7 cellular contexts compared by ENCODE assay signal in genomic region chr17:56678249-56679144, GRCh38.
A peak's percentile ranks its signal among the peaks of the same experiment; 100 is the strongest.
DNase-seq lines count a peak whose midpoint lies in the region; ATAC-seq and TF ChIP-seq lines count a peak whose summit lies in the region.

No MANE protein-coding gene starts in this region.

- TF ChIP-seq POLR2A in HCT116 (IDR thresholded peaks at IDR 0.05; ENCODE audit: borderline replicate concordance, extremely low read depth, insufficient read depth, insufficient read length) = no peak

- BruUV-seq in HCT116 (replicated peaks; lab: Mats Ljungman, UMichigan) = no TSS peak

- H3K9me3 ChIP-seq in HCT116 (ENCODE audit: control insufficient read depth in 1 of 2, insufficient read depth in 1 of 2, low read depth in 1 of 2, low read length in 2 of 2) (no peaks in the 10 kb centered on the region), SK-N-MC (ENCODE audit: low read depth, low read length) (no peaks in the 10 kb centered on the region), left ventricle myocardium inferior (replicated peaks) (no peaks in the 10 kb centered on the region)

- RAD21 ChIA-PET in HCT116 (lab: Charles Lee; ENCODE audit: low non-redundant PET in 1 of 2, low total read pairs in 2 of 2, uncharacterized antibody in 2 of 2, unreplicated experiment in 2 of 2) = interaction anchor here in 1 of 2 experiments (2.0 kb wide), 1 partner anchor 37 kb away, joined by 9 read pairs; no protein-coding TSS in a partner anchor

- H3K79me2 ChIP-seq in HCT116 (ENCODE audit: insufficient read depth, low read length) = no peaks in the 10 kb centered on the region

- peak overlapping the region; percentile 42 for H3K4me2 ChIP-seq in HCT116 (ENCODE audit: low read length)

- TF ChIP-seq CTCF in HCT116 (IDR thresholded peaks at IDR 0.05 in 2 of 3, conservative IDR thresholded peaks at IDR 0.05 in 1 of 3; ENCODE audit: borderline replicate concordance in 1 of 3, insufficient read depth in 1 of 3, low read depth in 2 of 3, low read length in 2 of 3) = no peak
- TF ChIP-seq CTCF in left ventricle myocardium inferior (IDR thresholded peaks at IDR 0.05; ENCODE audit: borderline replicate concordance) = no peak
- no peak for TF ChIP-seq CTCF in retinal pigment epithelial cell (conservative IDR thresholded peaks at IDR 0.05; ENCODE audit: low read depth, low read length)

- H3K36me3 ChIP-seq in HCT116 (ENCODE audit: control insufficient read depth in 1 of 2, insufficient read depth in 2 of 2, low read length in 2 of 2) = no peaks in the 10 kb centered on the region
- no peaks in the 10 kb centered on the region for H3K36me3 ChIP-seq in SK-N-MC (ENCODE audit: insufficient read depth, low read length)
- no peaks in the 10 kb centered on the region for H3K36me3 ChIP-seq in left ventricle myocardium inferior

- ATAC-seq in HCT116 = peak; percentile 12; the same call in 1 of the 2 replicates

- H3K27me3 ChIP-seq in HCT116 (ENCODE audit: insufficient read depth, low read length) (peaks cover 12% of the 10 kb centered on the region; the same call in 1 of the 2 replicates), left ventricle myocardium inferior (ENCODE audit: low read depth) (peaks cover 98% of the 10 kb centered on the region)

- H2AFZ ChIP-seq in HCT116 (ENCODE audit: low read depth, low read length, poor library complexity, severe bottlenecking) = peak overlapping the region; percentile 86

- no peak for TF ChIP-seq RAD21 in HCT116 (IDR thresholded peaks at IDR 0.05; ENCODE audit: low read depth)

- H3K4me3 ChIP-seq in HCT116 (replicated peaks in 1 of 2; ENCODE audit: low read depth in 1 of 2, low read length in 2 of 2) = no peak overlapping the region
- H3K4me3 ChIP-seq in SK-N-MC = peak overlapping the region; percentile 71
- peak overlapping the region; percentile 53 for H3K4me3 ChIP-seq in left ventricle myocardium inferior
- H3K4me3 ChIP-seq in retinal pigment epithelial cell (ENCODE audit: low read length) = peak overlapping the region; percentile 52

- intact Hi-C loops in HCT116 (cut with micrococcal nuclease) (loop anchor here (1.0 kb wide), 1 partner anchor 86 kb away; no protein-coding TSS in a partner anchor), left ventricle myocardium inferior (cut with micrococcal nuclease) (no loop called here)

- H3K9me2 ChIP-seq in HCT116 (ENCODE audit: insufficient read depth) = no peaks in the 10 kb centered on the region

- no peaks in the 10 kb centered on the region for H4K20me1 ChIP-seq in HCT116 (ENCODE audit: insufficient read depth)

- CTCF ChIA-PET in HCT116 (lab: Charles Lee) = interaction anchor here (0.6 to 4.1 kb wide), 6 partner anchors 24 to 272 kb away, joined by 3 to 30 read pairs (median 4); no protein-coding TSS in a partner anchor

- POLR2A ChIA-PET in HCT116 (lab: Charles Lee) = interaction anchor here (0.6 kb wide), 1 partner anchor 21 kb away, joined by 3 read pairs; no protein-coding TSS in a partner anchor

- H3K9ac ChIP-seq in HCT116 (ENCODE audit: low read length) = no peak overlapping the region
- H3K9ac ChIP-seq in SK-N-MC (ENCODE audit: insufficient read length) = no peak overlapping the region

- DNase-seq in HCT116 (ENCODE audit: low read depth, low spot score) = no peak
- no peak for DNase-seq in SK-N-MC (ENCODE audit: low read depth, low spot score)
- DNase-seq in left ventricle myocardium inferior = no peak
- no peak for DNase-seq in retinal pigment epithelial cell (ENCODE audit: low read depth)
- no peak for DNase-seq in pons (ENCODE audit: low spot score)
- no peak for DNase-seq in NCI-H526 treated with DMSO at 0.1 percent for 48 hours (lab: John Stamatoyannopoulos, UW)
- no peak for DNase-seq in stimulated activated CD4-positive, alpha-beta T cell treated with anti-CD3 and anti-CD28 coated beads, Interleukin-4, amount 100 ng/mL, for 1 hour

- peaks cover 10 to 39% of the 10 kb centered on the region in 2 experiments; a peak in 3 of 4 replicates for H3K4me1 ChIP-seq in HCT116 (ENCODE audit: control insufficient read depth in 1 of 2, insufficient read depth in 2 of 2, low read length in 2 of 2)
- H3K4me1 ChIP-seq in left ventricle myocardium inferior = peaks cover 9% of the 10 kb centered on the region

- H3K27ac ChIP-seq in HCT116 (ENCODE audit: low read depth, low read length) (no peak overlapping the region), SK-N-MC (no peak overlapping the region), left ventricle myocardium inferior (replicated peaks) (no peak overlapping the region)

TF ChIP-seq in HCT116, 20 proteins besides CTCF, POLR2A, EP300 and RAD21:
- TF ChIP-seq JUND (IDR thresholded peaks at IDR 0.05) (no peak), ZBTB33 (IDR thresholded peaks at IDR 0.05; ENCODE audit: extremely low read depth, insufficient replicate concordance, low read length) (no peak), ELF1 (IDR thresholded peaks at IDR 0.05; ENCODE audit: borderline replicate concordance, low read depth) (no peak), REST (IDR thresholded peaks at IDR 0.05; ENCODE audit: low read depth) (no peak), POLR2AphosphoS5 (IDR thresholded peaks at IDR 0.05; ENCODE audit: low read depth, low read length) (no peak), YY1 (IDR thresholded peaks at IDR 0.05; ENCODE audit: extremely low read depth, insufficient replicate concordance, low read depth, low read length) (no peak), TCF7L2 (IDR thresholded peaks at IDR 0.05; ENCODE audit: borderline replicate concordance, extremely low read depth, insufficient read depth, insufficient read length) (no peak), EZH2 (IDR thresholded peaks at IDR 0.05) (no peak), ATF3 (IDR thresholded peaks at IDR 0.05) (no peak), SIN3A (IDR thresholded peaks at IDR 0.05; ENCODE audit: low read depth) (no peak), EGR1 (IDR thresholded peaks at IDR 0.05; ENCODE audit: low read depth) (no peak), FOSL1 (IDR thresholded peaks at IDR 0.05; ENCODE audit: low read depth) (no peak), SRF (IDR thresholded peaks at IDR 0.05; ENCODE audit: low read depth) (no peak), ZNF274 (IDR thresholded peaks at IDR 0.05; ENCODE audit: low read depth, low read length) (no peak), ZFX (IDR thresholded peaks at IDR 0.05) (no peak), SP1 (IDR thresholded peaks at IDR 0.05; ENCODE audit: low read depth) (no peak), CBX3 (IDR thresholded peaks at IDR 0.05; ENCODE audit: low read depth) (no peak), CEBPB (IDR thresholded peaks at IDR 0.05; ENCODE audit: low read depth) (no peak)
- TF ChIP-seq, protein P1, sequence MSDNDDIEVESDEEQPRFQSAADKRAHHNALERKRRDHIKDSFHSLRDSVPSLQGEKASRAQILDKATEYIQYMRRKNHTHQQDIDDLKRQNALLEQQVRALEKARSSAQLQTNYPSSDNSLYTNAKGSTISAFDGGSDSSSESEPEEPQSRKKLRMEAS (IDR thresholded peaks at IDR 0.05) = no peak

Comparison
In these comparisons a context has a peak if more than half of its experiments do, and no peak if none do; other contexts are left out.
1. H3K4me3 ChIP-seq: peak in SK-N-MC (single experiment), left ventricle myocardium inferior (single experiment) and retinal pigment epithelial cell (single experiment); none in HCT116 (0 of 2).